2 cellular contexts compared by ENCODE assay signal in genomic region chr11:102469196-102469821, GRCh38.
A peak's percentile ranks its signal among the peaks of the same experiment; 100 is the strongest.
TF ChIP-seq lines count a peak whose summit lies in the region.

No MANE protein-coding gene starts in this region.

TF ChIP-seq in liver, 16 proteins besides CTCF, POLR2A, EP300 and RAD21 (continued from another document):
- TF ChIP-seq ATF3 (IDR thresholded peaks at IDR 0.05) (no peak), NR2F2 (IDR thresholded peaks at IDR 0.05) (peak; percentile 31), ZBTB33 (IDR thresholded peaks at IDR 0.05) (no peak), TAF1 (conservative IDR thresholded peaks at IDR 0.05) (no peak), REST (IDR thresholded peaks at IDR 0.05) (no peak), YY1 (IDR thresholded peaks at IDR 0.05) (no peak), JUND (IDR thresholded peaks at IDR 0.05) (peak in 1 of 2 donors; percentile 70), FOXA2 (IDR thresholded peaks at IDR 0.05) (no peak), HNF4G (IDR thresholded peaks at IDR 0.05) (no peak), HNF4A (conservative IDR thresholded peaks at IDR 0.05) (peak in 1 of 2 donors; percentile 1), EGR1 (IDR thresholded peaks at IDR 0.05; ENCODE audit: low read depth in 2 of 2) (no peak), MAX (IDR thresholded peaks at IDR 0.05) (no peak), RXRA (IDR thresholded peaks at IDR 0.05) (peak in 1 of 2 donors; percentile 20), SP1 (IDR thresholded peaks at IDR 0.05) (no peak), GABPA (IDR thresholded peaks at IDR 0.05 in 1 of 2, conservative IDR thresholded peaks at IDR 0.05 in 1 of 2) (no peak)

TF ChIP-seq in HepG2, 621 proteins besides CTCF, POLR2A, EP300 and RAD21:
- TF ChIP-seq BATF2 (CRISPR knock-in tag; IDR thresholded peaks at IDR 0.05) (no peak), U2AF2 (IDR thresholded peaks at IDR 0.05; ENCODE audit: low read depth, low read length) (no peak), MIER2 (CRISPR knock-in tag; IDR thresholded peaks at IDR 0.05) (no peak), THAP11 (CRISPR knock-in tag; IDR thresholded peaks at IDR 0.05) (no peak), ZNF674 (CRISPR knock-in tag; IDR thresholded peaks at IDR 0.05; ENCODE audit: low read depth) (no peak), SIN3A (IDR thresholded peaks at IDR 0.05; ENCODE audit: borderline replicate concordance, low read depth, low read length) (no peak), MTA1 (CRISPR knock-in tag; IDR thresholded peaks at IDR 0.05; ENCODE audit: borderline replicate concordance) (no peak), TMF1 (CRISPR knock-in tag; IDR thresholded peaks at IDR 0.05; ENCODE audit: low read depth) (no peak)
